ENCODE assay signal across 21 cellular contexts in the genomic region with DNA sequence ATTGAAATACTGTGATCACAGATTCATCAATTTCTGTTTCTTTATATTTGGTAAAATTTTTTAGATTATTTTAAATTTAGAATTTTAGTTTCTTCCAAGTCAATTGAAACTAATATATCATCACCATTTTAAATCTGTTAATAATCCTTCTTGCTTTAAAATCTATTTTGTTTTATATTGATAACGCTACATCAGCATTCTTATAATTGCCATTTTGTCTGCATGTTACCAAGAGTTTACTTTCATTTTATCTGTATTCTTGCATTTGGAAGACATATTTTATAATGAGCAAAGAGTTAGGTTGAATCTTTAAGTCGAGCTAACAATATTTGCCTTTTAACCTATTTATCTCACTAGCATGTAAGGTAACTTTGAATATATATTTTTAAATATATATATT.
"Had no signal": no experiment of that assay in that cellular context is flagged by ENCODE, and none has a peak within 500 bp of the region (broad histone marks: within the 10 kb centered on the region; RNA-seq: fewer than 3 reads in every experiment).

No MANE protein-coding gene starts in this region.

- H3K79me2 ChIP-seq: hepatocyte had no signal

- H3K9me3 ChIP-seq: colonic mucosa, esophagus muscularis mucosa, heart left ventricle, left lung, lower lobe of right lung had no signal

- ATAC-seq: effector memory CD8-positive, alpha-beta T cell; foreskin keratinocyte; gastroesophageal sphincter; heart left ventricle; left cardiac atrium; left lung; left ventricle myocardium superior; lower lobe of right lung; mucosa of descending colon had no signal

- DNase-seq: colonic mucosa; cortex of kidney; effector CD8-positive, alpha-beta T cell; effector memory CD8-positive, alpha-beta T cell; endodermal cell; foreskin keratinocyte; heart left ventricle; hypothalamus; immature natural killer cell; islet precursor cell; left cardiac atrium; left lung; left ventricle myocardium superior; lower lobe of right lung; mesenchymal stem cell; mucosa of descending colon; naive B cell had no signal

- H3K27ac ChIP-seq: colonic mucosa, epithelial cell of prostate, esophagus muscularis mucosa, foreskin keratinocyte, gastroesophageal sphincter, heart left ventricle, hepatocyte, left lung, lower lobe of right lung had no signal

- H3K36me3 ChIP-seq: colonic mucosa, esophagus muscularis mucosa, gastroesophageal sphincter, heart left ventricle, left lung, lower lobe of right lung had no signal

- H2AFZ ChIP-seq: hepatocyte had no signal

- H3K4me3 ChIP-seq: colonic mucosa, esophagus muscularis mucosa, gastroesophageal sphincter, heart left ventricle, hepatocyte, left lung, lower lobe of right lung, mucosa of descending colon had no signal

- H3K4me2 ChIP-seq: hepatocyte had no signal

- H3K4me1 ChIP-seq: colonic mucosa, esophagus muscularis mucosa, foreskin keratinocyte, gastroesophageal sphincter, heart left ventricle, left lung, lower lobe of right lung had no signal

- H3K27me3 ChIP-seq: colonic mucosa, esophagus muscularis mucosa, foreskin keratinocyte, gastroesophageal sphincter, heart left ventricle, hepatocyte, left lung had no signal
